Comparison of ENCODE assay signal across 8 cellular contexts in the genomic region with DNA sequence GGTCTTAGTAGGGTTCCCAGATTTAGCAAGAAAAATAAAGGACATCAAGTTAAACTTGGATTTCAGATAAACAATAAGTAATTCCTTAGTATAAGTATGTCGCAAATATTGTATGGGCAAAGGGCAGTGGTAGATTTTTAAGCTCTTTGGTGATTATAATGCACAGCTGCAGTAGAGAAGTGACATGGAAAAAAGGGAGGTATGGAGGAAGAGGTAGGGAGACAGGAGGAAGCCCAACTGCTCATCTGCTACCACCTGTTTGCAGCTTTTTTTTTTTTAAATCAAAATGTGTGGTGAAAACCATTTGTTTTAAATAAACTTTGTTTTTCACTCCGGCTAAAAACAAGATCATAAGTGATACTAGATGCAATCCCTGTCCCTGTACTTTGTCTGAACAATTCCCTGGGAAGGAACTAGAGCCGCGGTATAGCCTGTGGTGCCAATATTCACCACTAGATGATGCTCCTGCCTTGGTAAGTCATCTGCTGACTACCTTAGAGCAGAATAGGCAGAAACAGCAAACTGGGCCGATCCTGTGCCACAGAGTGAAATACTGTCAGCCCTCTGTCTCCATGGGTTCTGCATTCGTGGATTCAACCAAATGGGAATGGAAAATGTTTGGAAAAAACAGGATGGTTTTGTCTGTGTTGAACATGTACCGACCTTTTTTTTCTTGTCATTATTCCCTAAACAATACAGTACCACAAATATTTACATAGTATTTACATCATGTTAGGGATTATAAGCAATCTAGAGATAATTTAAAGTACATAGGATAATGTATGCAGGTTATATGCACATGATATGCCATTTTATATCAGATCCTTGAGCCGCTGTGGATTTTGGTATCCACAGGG.
DNase-seq lines count a peak whose midpoint lies in the region; ATAC-seq and TF ChIP-seq lines count a peak whose summit lies in the region.

No MANE protein-coding gene starts in this region.

- no peaks in the 10 kb centered on the region for H3K9me3 Mint-ChIP-seq in activated B cell treated with CpG ODN at 0.5 μM for 24 hours

- H3K36me3 Mint-ChIP-seq in activated B cell treated with CpG ODN at 0.5 μM for 24 hours (ENCODE audit: low read depth): no peaks in the 10 kb centered on the region

- no peak overlapping the region for H3K4me3 ChIP-seq in AG09309 (ENCODE audit: control insufficient read depth, low read depth, low read length)

- H3K4me1 Mint-ChIP-seq in activated B cell treated with CpG ODN at 0.5 μM for 24 hours: peaks cover 3% of the 10 kb centered on the region

- H3K27me3 Mint-ChIP-seq in activated B cell treated with CpG ODN at 0.5 μM for 24 hours: no peaks in the 10 kb centered on the region

- DNase-seq in AG09309 (ENCODE audit: low read depth): peak; percentile 38
- DNase-seq in NCI-H2227 (lab: John Stamatoyannopoulos, UW; ENCODE audit: unreplicated experiment): peak; percentile 59
- DNase-seq in activated B cell treated with CpG ODN at 0.5 μM for 24 hours: peak; percentile 31
- DNase-seq in central memory CD4-positive, alpha-beta T cell: peak; percentile 57
- DNase-seq in kidney tubule cell (ENCODE audit: low spot score): peak; percentile 78
- peak; percentile 49 for DNase-seq in stimulated activated CD4-positive, alpha-beta T cell treated with anti-CD3 and anti-CD28 coated beads, Interleukin-4, amount 100 ng/mL, for 1 hour

- H3K4me3 Mint-ChIP-seq in activated B cell treated with CpG ODN at 0.5 μM for 24 hours: no peak overlapping the region

- POLR2A ChIA-PET in activated B cell treated with CpG ODN at 0.5 μM for 24 hours (lab: Charles Lee): interaction anchor here (0.9 kb wide), 1 partner anchor 57 kb away, joined by 4 read pairs; no protein-coding TSS in a partner anchor

- intact Hi-C loops in activated B cell treated with CpG ODN at 0.5 μM for 24 hours (cut with micrococcal nuclease): loop anchor here (1.0 to 10.0 kb wide), 9 partner anchors 8 to 895 kb away; no protein-coding TSS in a partner anchor

- H3K27ac Mint-ChIP-seq in activated B cell treated with CpG ODN at 0.5 μM for 24 hours: no peak overlapping the region

- TF ChIP-seq CTCF in AG09309 (IDR thresholded peaks at IDR 0.05; ENCODE audit: control insufficient read depth, insufficient read depth, low read depth, low read length, missing control alignments) (peak; percentile 99), activated B cell treated with CpG ODN at 0.5 μM for 24 hours (IDR thresholded peaks at IDR 0.05) (peak; percentile 89)

- CTCF ChIA-PET in activated B cell treated with CpG ODN at 0.5 μM for 24 hours (lab: Charles Lee): interaction anchor here (0.7 to 1.9 kb wide), 16 partner anchors 10 to 592 kb away, joined by 3 to 9 read pairs (median 4); a partner anchor contains a TSS

- peak; percentile 97 for ATAC-seq in GM18907 (IDR thresholded peaks at IDR 0.05; ENCODE audit: unreplicated experiment)
- ATAC-seq in HG03108 (IDR thresholded peaks at IDR 0.05; ENCODE audit: unreplicated experiment): peak; percentile 91
- ATAC-seq in activated B cell treated with CpG ODN at 0.5 μM for 24 hours (ENCODE audit: low read depth): peak; percentile 100
